Comparison of ENCODE assay signal across 8 cellular contexts in genomic region chr6:34237722-34238506, GRCh38. TPM values are rescaled to one million over a fixed set of nuclear protein-coding genes. Genes with fewer than 3 reads are reported as not detected.
DNase-seq lines count a peak whose midpoint lies in the region; ATAC-seq, FAIRE-seq and TF ChIP-seq lines count a peak whose summit lies in the region.

No MANE protein-coding gene starts in this region.

- H3K36me3 Mint-ChIP-seq in activated CD4-positive, alpha-beta memory T cell treated with anti-CD3 and anti-CD28 coated beads for 36 hours: peaks cover 46% of the 10 kb centered on the region
- peaks cover 17% of the 10 kb centered on the region for H3K36me3 Mint-ChIP-seq in mesothelial cell of epicardium

- peak overlapping the region; percentile 66 for H4K91ac ChIP-seq in H1 (replicated peaks; ENCODE audit: insufficient read length, low read length)

- H3K4me3 Mint-ChIP-seq in activated CD4-positive, alpha-beta memory T cell treated with anti-CD3 and anti-CD28 coated beads for 36 hours: peak overlapping the region; percentile 88
- H3K4me3 Mint-ChIP-seq in mesothelial cell of epicardium: peak overlapping the region; percentile 74

- H2BK120ac ChIP-seq in H1 (replicated peaks; ENCODE audit: low read depth, low read length): no peak overlapping the region

- H3K4me2 ChIP-seq in H1 (ENCODE audit: insufficient read depth in 1 of 2, low read depth in 2 of 2, low read length in 2 of 2): peak overlapping the region; percentile 81 to 89

- 1% methylated on average over 41 of the region's 64 CpGs; no CpG with 5 or more reads in 1 of the 2 experiments for WGBS in H1 (ENCODE audit: extremely low coverage in 1 of 2, insufficient coverage in 1 of 2, insufficient read length in 1 of 2, insufficient replicate concordance in 2 of 2, low coverage in 1 of 2, low lambda C conversion rate in 2 of 2, missing lambda C conversion rate in 1 of 2), 2 experiments

- H4K5ac ChIP-seq in H1 (ENCODE audit: insufficient read length, low read depth, low read length): peak overlapping the region; percentile 84

- H3K9me3 ChIP-seq in H1 (ENCODE audit: insufficient read depth in 2 of 2, low read depth in 1 of 2, low read length in 1 of 2): no peaks in the 10 kb centered on the region

- CTCF ChIA-PET in activated CD4-positive, alpha-beta memory T cell treated with anti-CD3 and anti-CD28 coated beads for 36 hours (lab: Charles Lee): interaction anchor here (1.4 to 1.8 kb wide), 2 partner anchors 10 to 42 kb away, joined by 13 to 15 read pairs; partner anchors contain the start of gene SMIM29
- CTCF ChIA-PET in H1 (lab: Charles Lee; ENCODE audit: partially characterized antibody): interaction anchor here (1.2 to 1.9 kb wide), 4 partner anchors 14 to 45 kb away, joined by 3 to 17 read pairs (median 6); no protein-coding TSS in a partner anchor

- peaks cover 12% of the 10 kb centered on the region for H3K23me2 ChIP-seq in H1 (ENCODE audit: low read depth, low read length)

- H3K79me1 ChIP-seq in H1 (ENCODE audit: low read depth, low read length): peaks cover 11% of the 10 kb centered on the region

- peak overlapping the region; percentile 86 to 100 (median 98) for H3K4me3 ChIP-seq in H1 (ENCODE audit: extremely low read depth in 1 of 4, insufficient read depth in 2 of 4, low read depth in 3 of 4, low read length in 4 of 4)

- POLR2A ChIA-PET in activated CD4-positive, alpha-beta memory T cell treated with anti-CD3 and anti-CD28 coated beads for 36 hours (lab: Charles Lee): interaction anchor here (1.2 to 1.9 kb wide), 12 partner anchors 10 to 419 kb away, joined by 3 to 29 read pairs (median 6); partner anchors contain the start of genes RPS10 and SMIM29
- POLR2A ChIA-PET in H1 (lab: Charles Lee; ENCODE audit: partially characterized antibody): interaction anchor here (0.6 to 3.2 kb wide), 28 partner anchors 9 to 554 kb away, joined by 3 to 144 read pairs (median 5); partner anchors contain the start of genes BLTP3A, RPS10 and SMIM29

- peaks cover 38 to 57% of the 10 kb centered on the region in 2 experiments for H3K79me2 ChIP-seq in H1 (ENCODE audit: control insufficient read depth in 1 of 2, insufficient read depth in 2 of 2, low read length in 2 of 2)

- no peak overlapping the region for H2AK5ac ChIP-seq in H1 (ENCODE audit: low read depth, low read length)

- H3K27ac ChIP-seq in H1 (ENCODE audit: low read depth, low read length): peak overlapping the region; percentile 92

- no peaks in the 10 kb centered on the region for H3K9me3 Mint-ChIP-seq in activated CD4-positive, alpha-beta memory T cell treated with anti-CD3 and anti-CD28 coated beads for 36 hours
- no peaks in the 10 kb centered on the region for H3K9me3 Mint-ChIP-seq in mesothelial cell of epicardium

- H3K36me3 ChIP-seq in H1 (ENCODE audit: control insufficient read depth in 2 of 4, insufficient read depth in 4 of 4, low read length in 3 of 4): peaks cover 27 to 45% (median 36%) of the 10 kb centered on the region in 4 experiments

- no peak overlapping the region for H3K23ac ChIP-seq in H1 (ENCODE audit: insufficient read length)

- DNase-seq in AG09319 (ENCODE audit: extremely low read depth, low read depth) (no peak), NCI-H128 (lab: John Stamatoyannopoulos, UW; ENCODE audit: unreplicated experiment) (peak; percentile 21), H1 (ENCODE audit: low read depth in 1 of 2, low spot score in 2 of 2) (peak in 1 of 2 experiments; percentile 63), mesothelial cell of epicardium (ENCODE audit: low spot score in 2 of 2, unreplicated experiment in 2 of 2) (peak in 1 of 2 experiments; percentile 64), pons (ENCODE audit: low spot score) (no peak)
- peak; percentile 84 for DNase-seq in activated CD4-positive, alpha-beta memory T cell treated with anti-CD3 and anti-CD28 coated beads for 36 hours
- peak; percentile 85 for DNase-seq in stimulated activated naive CD8-positive, alpha-beta T cell treated with anti-CD3 and anti-CD28 coated beads, Interleukin-15, Interleukin-2, amounts not matched to agents 100 U/mL and 50 U/mL, for 24 hours

- TF ChIP-seq RAD21 in H1 (IDR thresholded peaks at IDR 0.05 in 1 of 2, conservative IDR thresholded peaks at IDR 0.05 in 1 of 2; ENCODE audit: low read depth in 2 of 2, low read length in 2 of 2): peak; percentile 12 to 40; a peak in 2 of 4 replicates

- peak overlapping the region; percentile 71 for H3K18ac ChIP-seq in H1 (ENCODE audit: extremely low read depth, low read length)

- H2BK5ac ChIP-seq in H1 (ENCODE audit: low read depth, low read length): peak overlapping the region; percentile 3; the same call in 1 of the 2 replicates

- TF ChIP-seq EP300 in H1 (IDR thresholded peaks at IDR 0.05; ENCODE audit: borderline replicate concordance in 1 of 2, low read depth in 2 of 2, low read length in 2 of 2): peak in 1 of 2 experiments; percentile 19; a peak in 1 of 3 replicates

- peak; percentile 7 for ATAC-seq in GM19025 (IDR thresholded peaks at IDR 0.05; ENCODE audit: low read depth, unreplicated experiment)
- ATAC-seq in stimulated activated naive CD8-positive, alpha-beta T cell treated with anti-CD3 and anti-CD28 coated beads, Interleukin-15, Interleukin-2, amounts not matched to agents 100 U/mL and 50 U/mL, for 24 hours: peak; percentile 9

- no peak overlapping the region for H2AFZ ChIP-seq in H1 (ENCODE audit: low read length)

- peak overlapping the region; percentile 91 for H4K8ac ChIP-seq in H1 (ENCODE audit: extremely low read depth, insufficient read depth, low read length)

- H2BK12ac ChIP-seq in H1 (ENCODE audit: low read depth, low read length): no peak overlapping the region

- H3K14ac ChIP-seq in H1 (ENCODE audit: insufficient read length): no peak overlapping the region

- peaks cover 43 to 45% of the 10 kb centered on the region in 2 experiments for H4K20me1 ChIP-seq in H1 (replicated peaks in 1 of 2; ENCODE audit: control insufficient read depth in 1 of 2, insufficient read depth in 2 of 2, low read length in 2 of 2)

- no peak overlapping the region for H3K4ac ChIP-seq in H1 (replicated peaks; ENCODE audit: insufficient read length, low read depth, low read length)

- no peaks in the 10 kb centered on the region for H3K27me3 ChIP-seq in H1 (replicated peaks in 1 of 4; ENCODE audit: control insufficient read depth in 3 of 4, extremely low read depth in 1 of 4, insufficient read depth in 3 of 4, low read length in 3 of 4)

- TF ChIP-seq CTCF in AG09319 (IDR thresholded peaks at IDR 0.05; ENCODE audit: low read depth, low read length) (peak; percentile 21), H1 (IDR thresholded peaks at IDR 0.05; ENCODE audit: control extremely low read depth in 1 of 3, insufficient read depth in 1 of 3, low read depth in 1 of 3, low read length in 3 of 3) (peak in 2 of 3 experiments; percentile 31 to 39; a peak in 3 of 4 replicates), mesothelial cell of epicardium (IDR thresholded peaks at IDR 0.05; ENCODE audit: unreplicated experiment) (peak; percentile 15)

- H3K9ac ChIP-seq in H1 (replicated peaks in 1 of 4; ENCODE audit: extremely low read depth in 1 of 4, low read depth in 3 of 4, low read length in 3 of 4): peak overlapping the region; percentile 85 to 98 (median 88)

- peaks cover 56% of the 10 kb centered on the region for H3K4me1 Mint-ChIP-seq in activated CD4-positive, alpha-beta memory T cell treated with anti-CD3 and anti-CD28 coated beads for 36 hours (ENCODE audit: low read depth)
- H3K4me1 Mint-ChIP-seq in mesothelial cell of epicardium: peaks cover 22% of the 10 kb centered on the region

- no peak for TF ChIP-seq POLR2A in H1 (IDR thresholded peaks at IDR 0.05; ENCODE audit: control extremely low read depth in 1 of 2, low read depth in 2 of 2, low read length in 2 of 2)

- H3K27ac Mint-ChIP-seq in activated CD4-positive, alpha-beta memory T cell treated with anti-CD3 and anti-CD28 coated beads for 36 hours: peak overlapping the region; percentile 97
- H3K27ac Mint-ChIP-seq in mesothelial cell of epicardium: peak overlapping the region; percentile 90

- H3K27me3 Mint-ChIP-seq in activated CD4-positive, alpha-beta memory T cell treated with anti-CD3 and anti-CD28 coated beads for 36 hours: no peaks in the 10 kb centered on the region
- no peaks in the 10 kb centered on the region for H3K27me3 Mint-ChIP-seq in mesothelial cell of epicardium (ENCODE audit: low read depth)

- no peak overlapping the region for H2BK20ac ChIP-seq in H1 (ENCODE audit: low read length)

- peak overlapping the region; percentile 85 for H3K56ac ChIP-seq in H1 (replicated peaks; ENCODE audit: insufficient read length, low read depth, low read length)

- FAIRE-seq in H1 (lab: Jason Lieb, UNC): no peak

- H3K4me1 ChIP-seq in H1 (replicated peaks in 1 of 4; ENCODE audit: control insufficient read depth in 3 of 4, insufficient read depth in 4 of 4, low read length in 3 of 4): peaks cover 10 to 46% (median 30%) of the 10 kb centered on the region in 4 experiments

- intact Hi-C loops in activated CD4-positive, alpha-beta memory T cell treated with anti-CD3 and anti-CD28 coated beads for 36 hours (cut with micrococcal nuclease): loop anchor here (2.0 to 10.0 kb wide), 5 partner anchors 41 to 1887 kb away; partner anchors contain the start of genes BRD2, PHF1 and SNRPC

- no peak overlapping the region for H2BK15ac ChIP-seq in H1 (ENCODE audit: low read length)

RNA-seq across cellular contexts. Expression of gene HMGA1, which starts 1.2 kb away (rescaled TPM):
- 100 to 1,000 TPM; 422 to 429 TPM for total RNA-seq in activated CD4-positive, alpha-beta memory T cell treated with anti-CD3 and anti-CD28 coated beads for 36 hours
- 2,636 and 2,728 TPM in 2 replicates for total RNA-seq in H1 (2021; fragmentation: NEBNext Ultra II Directional; extraction: Animal tissue kit (Norgen Biotek cat#: 25700))
- 1,557 and 2,732 TPM in 2 replicates for polyA plus RNA-seq in H1 (2011; rRNA removed)
- 964 TPM for polyA plus RNA-seq in H1 (2011; cell fraction: cytosol; rRNA removed)
- 1,246 TPM for polyA plus RNA-seq in H1 (2011; cell fraction: nucleus; rRNA removed)
- polyA plus RNA-seq in H1 (2012, experiment 1 of 2): 1,617 to 2,329 TPM (median 2,130 TPM) in 4 replicates
- polyA plus RNA-seq in H1 (2012, experiment 2 of 2): 2,251 TPM
- 2,575 TPM for polyA plus RNA-seq in H1 (2013, experiment 1 of 2)
- polyA plus RNA-seq in H1 (2013, experiment 2 of 2): 2,634 TPM
- 338 and 485 TPM in 2 replicates for polyA minus RNA-seq in H1 (2011; rRNA and poly(A)+ RNA removed)
- polyA minus RNA-seq in H1 (2011; cell fraction: cytosol; rRNA and poly(A)+ RNA removed): 832 TPM
- 540 TPM for polyA minus RNA-seq in H1 (2011; cell fraction: nucleus; rRNA and poly(A)+ RNA removed)
- 213 to 222 TPM (median 216 TPM) in 3 replicates for total RNA-seq in mesothelial cell of epicardium

RNA-seq across cellular contexts. Expression of gene SMIM29, which starts 10.9 kb away (rescaled TPM):
- 10 to 100 TPM; 22.4 to 25.2 TPM for total RNA-seq in activated CD4-positive, alpha-beta memory T cell treated with anti-CD3 and anti-CD28 coated beads for 36 hours
- total RNA-seq in H1 (2021; fragmentation: NEBNext Ultra II Directional; extraction: Animal tissue kit (Norgen Biotek cat#: 25700)): 7.0 and 7.5 TPM in 2 replicates
- polyA plus RNA-seq in H1 (2011; rRNA removed): 22.4 and 34.7 TPM in 2 replicates
- polyA plus RNA-seq in H1 (2011; cell fraction: cytosol; rRNA removed): 15.6 TPM
- polyA plus RNA-seq in H1 (2011; cell fraction: nucleus; rRNA removed): 15.2 TPM
- 6.4 to 10.4 TPM (median 8.7 TPM) in 4 replicates for polyA plus RNA-seq in H1 (2012, experiment 1 of 2)
- 8.8 TPM for polyA plus RNA-seq in H1 (2012, experiment 2 of 2)
- 6.6 TPM for polyA plus RNA-seq in H1 (2013, experiment 1 of 2)
- 6.5 TPM for polyA plus RNA-seq in H1 (2013, experiment 2 of 2)
- 3.6 and 6.5 TPM in 2 replicates for polyA minus RNA-seq in H1 (2011; rRNA and poly(A)+ RNA removed)
- polyA minus RNA-seq in H1 (2011; cell fraction: cytosol; rRNA and poly(A)+ RNA removed): 6.1 TPM
- 11.5 TPM for polyA minus RNA-seq in H1 (2011; cell fraction: nucleus; rRNA and poly(A)+ RNA removed)
- total RNA-seq in mesothelial cell of epicardium: 8.4 to 8.9 TPM (median 8.6 TPM) in 3 replicates

Comparison
In these comparisons a context has a peak if more than half of its experiments do, and no peak if none do; other contexts are left out.
1. DNase-seq: peak in NCI-H128 (single experiment), activated CD4-positive, alpha-beta memory T cell treated with anti-CD3 and anti-CD28 coated beads for 36 hours (single experiment) and stimulated activated naive CD8-positive, alpha-beta T cell treated with anti-CD3 and anti-CD28 coated beads, Interleukin-15, Interleukin-2, amounts not matched to agents 100 U/mL and 50 U/mL, for 24 hours (single experiment); none in AG09319 (single experiment) and pons (single experiment).
2. Peak in every context shown above with its lines, with median percentiles within 50 percentile points of each other: CTCF ChIP-seq.